In genomic region chr4:11428161-11428700, GRCh38 we compare ENCODE assay signal across 8 cellular contexts. TPM values are rescaled to one million over a fixed set of nuclear protein-coding genes. Genes with fewer than 3 reads are reported as not detected.
A peak's percentile ranks its signal among the peaks of the same experiment; 100 is the strongest.
DNase-seq lines count a peak whose midpoint lies in the region; ATAC-seq, FAIRE-seq and TF ChIP-seq lines count a peak whose summit lies in the region.

No MANE protein-coding gene starts in this region.

- no peaks in the 10 kb centered on the region for H3K36me3 ChIP-seq in endodermal cell (ENCODE audit: control insufficient read depth, insufficient read depth, low read length)
- H3K36me3 ChIP-seq in neuron (ENCODE audit: insufficient read depth, low read length): no peaks in the 10 kb centered on the region
- H3K36me3 ChIP-seq in GM23248 (ENCODE audit: low read depth): no peaks in the 10 kb centered on the region

- peak overlapping the region; percentile 75 for H3K4me3 Mint-ChIP-seq in endodermal cell

- H3K4me1 Mint-ChIP-seq in endodermal cell: peaks cover 38% of the 10 kb centered on the region

- peaks cover 52% of the 10 kb centered on the region for H3K27me3 Mint-ChIP-seq in endodermal cell (ENCODE audit: insufficient read depth)

- H3K36me3 Mint-ChIP-seq in endodermal cell (ENCODE audit: low read depth): no peaks in the 10 kb centered on the region

- no peak for TF ChIP-seq CTCF in A549 (IDR thresholded peaks at IDR 0.05)
- TF ChIP-seq CTCF in endodermal cell (conservative IDR thresholded peaks at IDR 0.05): no peak

- H3K4me2 ChIP-seq in A549 (peak overlapping the region; percentile 77), GM23248 (ENCODE audit: unreplicated experiment) (no peak overlapping the region)

- H3K27me3 ChIP-seq in endodermal cell (ENCODE audit: control insufficient read depth, insufficient read depth, low read length, poor library complexity, severe bottlenecking): peaks cover 44% of the 10 kb centered on the region
- H3K27me3 ChIP-seq in neuron (ENCODE audit: insufficient read depth, low read length): peaks cover 41% of the 10 kb centered on the region
- peaks cover 8% of the 10 kb centered on the region; the same call in 1 of the 2 replicates for H3K27me3 ChIP-seq in GM23248 (replicated peaks; ENCODE audit: insufficient read depth)

- peak overlapping the region; percentile 63 to 78; a peak in 5 of 6 replicates for H3K27ac ChIP-seq in A549
- H3K27ac ChIP-seq in endodermal cell (ENCODE audit: low read depth, low read length): no peak overlapping the region
- H3K27ac ChIP-seq in GM23248: no peak overlapping the region

- WGBS in A549 (ENCODE audit: missing lambda C conversion rate): 10% methylated on average over 14 of the region's 26 CpGs
- 0 to 1% methylated on average over 11 to 26 of the region's 26 CpGs for WGBS in endodermal cell (ENCODE audit: insufficient coverage in 1 of 2, insufficient read length in 1 of 2), 2 experiments
- 7 to 9% methylated on average over 25 to 26 of the region's 26 CpGs for WGBS in GM23248 (ENCODE audit: low coverage in 1 of 2, low lambda C conversion rate in 2 of 2, missing lambda C conversion rate in 2 of 2), 2 experiments

- H3K9me2 ChIP-seq in GM23248 (ENCODE audit: insufficient read depth): no peaks in the 10 kb centered on the region

- H3K9me3 Mint-ChIP-seq in endodermal cell: no peaks in the 10 kb centered on the region

- no peak for TF ChIP-seq POLR2A in A549 (IDR thresholded peaks at IDR 0.05; ENCODE audit: low read length)

- no peaks in the 10 kb centered on the region for H3K79me2 ChIP-seq in GM23248 (ENCODE audit: insufficient read depth)

- H3K4me3 ChIP-seq in A549 (peak overlapping the region; percentile 60), endodermal cell (ENCODE audit: low read length) (peak overlapping the region; percentile 83), neuron (ENCODE audit: low read length) (peak overlapping the region; percentile 34), GM23248 (no peak overlapping the region)

- in situ Hi-C loops in GM23248 (cut with MboI): loop anchor here (25.0 kb wide), 1 partner anchor 866 kb away; no protein-coding TSS in a partner anchor

- DNase-seq in A549 (ENCODE audit: low read depth in 1 of 2, low spot score in 1 of 2): peak in 1 of 2 experiments; percentile 7
- peak; percentile 40 for DNase-seq in NCI-H526 treated with DMSO at 0.1 percent for 48 hours (lab: John Stamatoyannopoulos, UW)
- DNase-seq in endodermal cell: peak; percentile 73
- DNase-seq in NCI-H1048 (lab: John Stamatoyannopoulos, UW): no peak
- no peak for DNase-seq in GM23248

- ATAC-seq in A549: peak in 1 of 2 experiments; percentile 14; a peak in 1 of 6 replicates
- ATAC-seq in GM19372 (IDR thresholded peaks at IDR 0.05; ENCODE audit: low read depth, unreplicated experiment): peak; percentile 15
- ATAC-seq in GM18867 (IDR thresholded peaks at IDR 0.05; ENCODE audit: unreplicated experiment): no peak

- TF ChIP-seq EP300 in A549 (IDR thresholded peaks at IDR 0.05): no peak

- CTCF ChIA-PET in A549 (lab: Yijun Ruan, JAX): interaction anchor here (0.8 to 1.8 kb wide), 5 partner anchors 26 to 847 kb away, joined by 3 to 5 read pairs (median 3); no protein-coding TSS in a partner anchor

- POLR2A ChIA-PET in A549 (lab: Yijun Ruan, JAX): no interaction called here

- H4K20me1 ChIP-seq in GM23248 (ENCODE audit: insufficient read depth): no peaks in the 10 kb centered on the region

- H3K4me1 ChIP-seq in A549: no peaks in the 10 kb centered on the region
- H3K4me1 ChIP-seq in endodermal cell (ENCODE audit: control insufficient read depth, insufficient read depth, low read length): no peaks in the 10 kb centered on the region
- peaks cover 6% of the 10 kb centered on the region for H3K4me1 ChIP-seq in neuron (ENCODE audit: insufficient read depth, low read length)
- no peaks in the 10 kb centered on the region for H3K4me1 ChIP-seq in GM23248 (ENCODE audit: insufficient read depth)

- TF ChIP-seq RAD21 in A549 (conservative IDR thresholded peaks at IDR 0.05 in 1 of 2, IDR thresholded peaks at IDR 0.05 in 1 of 2): no peak

- H3F3A ChIP-seq in GM23248 (ENCODE audit: insufficient read depth): no peaks in the 10 kb centered on the region

- FAIRE-seq in A549 (lab: Jason Lieb, UNC): no peak

- no peak overlapping the region for H3K9ac ChIP-seq in endodermal cell (ENCODE audit: extremely low read depth, low read length, poor library complexity, severe bottlenecking)
- H3K9ac ChIP-seq in GM23248: no peak overlapping the region

- H2AFZ ChIP-seq in neuron (ENCODE audit: low read depth, low read length) (no peak overlapping the region), GM23248 (no peak overlapping the region)

- H3K9me3 ChIP-seq in A549 (no peaks in the 10 kb centered on the region), endodermal cell (ENCODE audit: control insufficient read depth, low read length) (no peaks in the 10 kb centered on the region), neuron (ENCODE audit: low read length) (no peaks in the 10 kb centered on the region), GM23248 (ENCODE audit: low read depth) (no peaks in the 10 kb centered on the region)

- no peak overlapping the region for H3K27ac Mint-ChIP-seq in endodermal cell

TF ChIP-seq in A549, 52 proteins besides CTCF, POLR2A, EP300 and RAD21:
- TF ChIP-seq ZSCAN20 (CRISPR knock-in tag; IDR thresholded peaks at IDR 0.05) (no peak), PHF8 (IDR thresholded peaks at IDR 0.05; ENCODE audit: borderline replicate concordance, low read depth) (no peak), CEBPB (IDR thresholded peaks at IDR 0.05) (no peak), E2F6 (IDR thresholded peaks at IDR 0.05; ENCODE audit: borderline replicate concordance, low read depth) (no peak), CHD2 (IDR thresholded peaks at IDR 0.05; ENCODE audit: low read length, partially characterized antibody) (no peak), RNF2 (IDR thresholded peaks at IDR 0.05; ENCODE audit: borderline replicate concordance, low read depth) (no peak), CBX2 (IDR thresholded peaks at IDR 0.05; ENCODE audit: borderline replicate concordance, low read depth) (no peak), MAZ (IDR thresholded peaks at IDR 0.05; ENCODE audit: borderline replicate concordance, low read depth, low read length) (no peak), SMC3 (IDR thresholded peaks at IDR 0.05) (no peak), POLR2AphosphoS2 (conservative IDR thresholded peaks at IDR 0.05; ENCODE audit: low read length) (no peak), JUNB (IDR thresholded peaks at IDR 0.05) (no peak), TP53 (CRISPR knock-in tag; IDR thresholded peaks at IDR 0.05) (no peak), KDM1A (IDR thresholded peaks at IDR 0.05; ENCODE audit: low read depth) (no peak), SREBF2 (IDR thresholded peaks at IDR 0.05) (no peak), RFX5 (IDR thresholded peaks at IDR 0.05) (no peak), NFE2L2 (conservative IDR thresholded peaks at IDR 0.05; ENCODE audit: low read length) (no peak), FOSL2 (IDR thresholded peaks at IDR 0.05) (no peak), FOSL2 (CRISPR knock-in tag; IDR thresholded peaks at IDR 0.05) (no peak)
- TF ChIP-seq, protein P1, sequence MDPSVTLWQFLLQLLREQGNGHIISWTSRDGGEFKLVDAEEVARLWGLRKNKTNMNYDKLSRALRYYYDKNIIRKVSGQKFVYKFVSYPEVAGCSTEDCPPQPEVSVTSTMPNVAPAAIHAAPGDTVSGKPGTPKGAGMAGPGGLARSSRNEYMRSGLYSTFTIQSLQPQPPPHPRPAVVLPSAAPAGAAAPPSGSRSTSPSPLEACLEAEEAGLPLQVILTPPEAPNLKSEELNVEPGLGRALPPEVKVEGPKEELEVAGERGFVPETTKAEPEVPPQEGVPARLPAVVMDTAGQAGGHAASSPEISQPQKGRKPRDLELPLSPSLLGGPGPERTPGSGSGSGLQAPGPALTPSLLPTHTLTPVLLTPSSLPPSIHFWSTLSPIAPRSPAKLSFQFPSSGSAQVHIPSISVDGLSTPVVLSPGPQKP (IDR thresholded peaks at IDR 0.05; ENCODE audit: low read depth, low read length): no peak

RNA-seq across cellular contexts. Expression of gene HS3ST1, which starts 0.5 kb away (rescaled TPM):
- polyA plus RNA-seq in A549 (2011; rRNA removed): 0.13 and 0.29 TPM in 2 replicates
- polyA plus RNA-seq in A549 (2012; cell fraction: cytosol; rRNA removed): 0.63 and 0.65 TPM in 2 replicates
- 0.18 and 0.66 TPM in 2 replicates for polyA plus RNA-seq in A549 (2012; cell fraction: nucleus; rRNA removed)
- 0.07 to 0.49 TPM (median 0.19 TPM) in 3 replicates for polyA plus RNA-seq in A549 (2017; fragmentation: RNase III; extraction: RNeasy Plus Mini Kit Qiagen cat#74134 plus additional on column Dnase treatment)
- 0.29 and 0.66 TPM in 2 replicates for polyA minus RNA-seq in A549 (2011; rRNA and poly(A)+ RNA removed)
- total RNA-seq in endodermal cell: 1 to 10 TPM; 1.3 to 2.8 TPM
- polyA plus RNA-seq in endodermal cell (2013, experiment 1 of 2): 5.7 TPM
- polyA plus RNA-seq in endodermal cell (2013, experiment 2 of 2): 4.5 TPM
- not detected in 2 replicates for total RNA-seq in GM23248 (2014; rRNA removed; shearing (Covaris generic))
- polyA plus RNA-seq in GM23248 (2016; fragmentation: Nextera tagmentation; extraction: Ambion mirVana): not detected in 2 replicates

Comparison
In these comparisons a context has a peak if more than half of its experiments do, and no peak if none do; other contexts are left out.
1. DNase-seq: peak in NCI-H526 treated with DMSO at 0.1 percent for 48 hours (single experiment) and endodermal cell (single experiment); none in NCI-H1048 (single experiment) and GM23248 (single experiment).
2. H3K27ac ChIP-seq: peak in A549 (2 of 2); none in endodermal cell (single experiment) and GM23248 (single experiment).